1 cellular context compared by ENCODE assay signal in the genomic region with DNA sequence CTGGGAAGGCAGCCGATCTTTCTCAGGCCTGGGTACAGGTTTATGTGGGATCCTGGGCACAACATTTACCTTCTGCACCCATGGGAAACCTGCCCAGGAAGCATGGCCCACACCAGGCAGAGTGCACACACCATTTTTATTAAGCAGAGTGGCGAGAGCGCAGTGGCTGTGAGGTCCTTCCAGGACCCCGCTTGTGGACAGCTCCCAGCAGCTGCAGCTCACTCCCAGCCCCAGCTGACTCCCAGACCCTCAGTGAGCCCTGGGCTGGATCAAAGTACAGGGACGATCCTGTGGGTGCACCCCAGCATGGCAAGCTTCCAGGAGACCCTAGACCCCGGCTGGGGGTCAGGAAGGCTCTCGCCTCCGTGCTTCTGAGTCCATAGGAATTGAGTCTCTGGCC.
A peak's percentile ranks its signal among the peaks of the same experiment; 100 is the strongest.
TF ChIP-seq lines count a peak whose summit lies in the region.

No MANE protein-coding gene starts in this region.

TF ChIP-seq in K562, 482 proteins besides CTCF, POLR2A, EP300 and RAD21:
- TF ChIP-seq ARID4B (CRISPR knock-in tag; IDR thresholded peaks at IDR 0.05) (peak; percentile 91), ZBTB7A (IDR thresholded peaks at IDR 0.05; ENCODE audit: borderline replicate concordance, control insufficient read depth, low read depth, low read length) (peak; percentile 39; the same call in 1 of the 2 replicates), ZSCAN29 (IDR thresholded peaks at IDR 0.05) (no peak), IRF2 (CRISPR knock-in tag; IDR thresholded peaks at IDR 0.05) (0 out of 2 replicates have a peak, but pooled peaks have one; percentile 67), EHMT2 (IDR thresholded peaks at IDR 0.05) (peak; percentile 94), TEAD4 (IDR thresholded peaks at IDR 0.05; ENCODE audit: low read length) (no peak), TEAD4 (CRISPR knock-in tag; IDR thresholded peaks at IDR 0.05; ENCODE audit: borderline replicate concordance) (peak; percentile 57; the same call in 1 of the 2 replicates), REST (CRISPR knock-in tag; IDR thresholded peaks at IDR 0.05; ENCODE audit: low read depth) (peak; percentile 90), FOXP1 (CRISPR knock-in tag; IDR thresholded peaks at IDR 0.05) (peak; percentile 39; the same call in 1 of the 2 replicates), ZNF444 (CRISPR knock-in tag; IDR thresholded peaks at IDR 0.05) (no peak), MTA3 (IDR thresholded peaks at IDR 0.05; ENCODE audit: borderline replicate concordance) (no peak), ZNF511 (CRISPR knock-in tag; IDR thresholded peaks at IDR 0.05) (peak; percentile 49; the same call in 1 of the 2 replicates), MAFF (IDR thresholded peaks at IDR 0.05; ENCODE audit: low read length) (no peak), NFE2L1 (tag; IDR thresholded peaks at IDR 0.05; ENCODE audit: borderline replicate concordance, low read depth) (no peak), HDAC1 (IDR thresholded peaks at IDR 0.05) (0 out of 4 replicates have a peak, but pooled peaks of 1 of the 2 experiments have one; percentile 21), E2F5 (CRISPR knock-in tag; IDR thresholded peaks at IDR 0.05) (0 out of 2 replicates have a peak, but pooled peaks have one; percentile 36), MIER1 (IDR thresholded peaks at IDR 0.05; ENCODE audit: low read depth) (peak; percentile 89), NCOR1 (IDR thresholded peaks at IDR 0.05) (no peak), SIN3A (IDR thresholded peaks at IDR 0.05; ENCODE audit: borderline replicate concordance in 2 of 2, control insufficient read depth in 1 of 2, low read depth in 2 of 2, low read length in 2 of 2) (peak; percentile 48 to 97; a peak in 2 of 4 replicates), SAP30 (IDR thresholded peaks at IDR 0.05; ENCODE audit: borderline replicate concordance, insufficient read depth, low read depth, low read length, poor library complexity, severe bottlenecking) (peak; percentile 82)
- TF ChIP-seq, protein P1, sequence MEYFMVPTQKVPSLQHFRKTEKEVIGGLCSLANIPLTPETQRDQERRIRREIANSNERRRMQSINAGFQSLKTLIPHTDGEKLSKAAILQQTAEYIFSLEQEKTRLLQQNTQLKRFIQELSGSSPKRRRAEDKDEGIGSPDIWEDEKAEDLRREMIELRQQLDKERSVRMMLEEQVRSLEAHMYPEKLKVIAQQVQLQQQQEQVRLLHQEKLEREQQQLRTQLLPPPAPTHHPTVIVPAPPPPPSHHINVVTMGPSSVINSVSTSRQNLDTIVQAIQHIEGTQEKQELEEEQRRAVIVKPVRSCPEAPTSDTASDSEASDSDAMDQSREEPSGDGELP (CRISPR knock-in tag; IDR thresholded peaks at IDR 0.05; ENCODE audit: borderline replicate concordance), result peak; percentile 95
